9 cellular contexts compared by ENCODE assay signal in genomic region chr3:36988336-36988735, GRCh38. TPM values are rescaled to one million over a fixed set of nuclear protein-coding genes. Genes with fewer than 3 reads are reported as not detected.
A peak's percentile ranks its signal among the peaks of the same experiment; 100 is the strongest.
DNase-seq lines count a peak whose midpoint lies in the region; ATAC-seq, FAIRE-seq and TF ChIP-seq lines count a peak whose summit lies in the region.
"Had no signal": no experiment of that assay in that cellular context is flagged by ENCODE, and none has a peak within 500 bp of the region (broad histone marks: within the 10 kb centered on the region; RNA-seq: fewer than 3 reads in every experiment).

No MANE protein-coding gene starts in this region.

- in situ Hi-C loops in K562 (cut with MboI) = no loop called here

- TF ChIP-seq CTCF in DOHH2 (IDR thresholded peaks at IDR 0.05; ENCODE audit: low read depth, low read length, poor library complexity, severe bottlenecking) (no peak), NB4 (IDR thresholded peaks at IDR 0.05; ENCODE audit: low read depth, low read length) (no peak), K562 (IDR thresholded peaks at IDR 0.05 in 2 of 3, conservative IDR thresholded peaks at IDR 0.05 in 1 of 3; ENCODE audit: insufficient read depth in 2 of 3, low read depth in 1 of 3, low read length in 3 of 3) (no peak), nephron progenitor cell (IDR thresholded peaks at IDR 0.05) (no peak)

- no TSS peak for BruUV-seq in K562 (replicated peaks; lab: Mats Ljungman, UMichigan)

- WGBS in K562 (ENCODE audit: insufficient coverage, low coverage, missing lambda C conversion rate) = 81% methylated on average over 2 of the region's 2 CpGs

- peak overlapping the region; percentile 11 for H3K27ac Mint-ChIP-seq in nephron progenitor cell

- peak overlapping the region; percentile 42 for H3K4me3 Mint-ChIP-seq in nephron progenitor cell

- no peak for TF ChIP-seq RAD21 in K562 (CRISPR knock-in tag; conservative IDR thresholded peaks at IDR 0.05 in 1 of 2, IDR thresholded peaks at IDR 0.05 in 1 of 2)

- no peak for ATAC-seq in K562
- no peak for ATAC-seq in GM21360 (IDR thresholded peaks at IDR 0.05; ENCODE audit: unreplicated experiment)
- ATAC-seq in HG02759 (IDR thresholded peaks at IDR 0.05; ENCODE audit: unreplicated experiment) = no peak

- peaks cover 40% of the 10 kb centered on the region for H3K4me1 ChIP-seq in DOHH2 (ENCODE audit: control insufficient read depth, low read length)
- H3K4me1 ChIP-seq in K562 (replicated peaks in 1 of 2; ENCODE audit: control insufficient read depth in 2 of 2, insufficient read depth in 2 of 2, low read length in 2 of 2) = peaks cover 17 to 20% of the 10 kb centered on the region in 2 experiments

- H2AFZ ChIP-seq in K562 (ENCODE audit: low read depth, low read length) = no peak overlapping the region

- H3K27me3 ChIP-seq in DOHH2 (ENCODE audit: control insufficient read depth, low read length) (no peaks in the 10 kb centered on the region), K562 (ENCODE audit: control insufficient read depth in 2 of 2, insufficient read depth in 2 of 2, low read length in 2 of 2) (no peaks in the 10 kb centered on the region)
- H3K27me3 ChIP-seq: SJCRH30 had no signal

- H3K9me3 ChIP-seq in DOHH2 (ENCODE audit: control insufficient read depth, insufficient read depth, low read length) (no peaks in the 10 kb centered on the region), K562 (replicated peaks; ENCODE audit: control insufficient read depth, insufficient read depth, low read depth, low read length) (no peaks in the 10 kb centered on the region)
- H3K9me3 ChIP-seq: SJCRH30 had no signal

- POLR2A ChIA-PET in K562 (lab: Yijun Ruan, JAX) = interaction anchor here (0.7 to 2.5 kb wide), 11 partner anchors 8 to 155 kb away, joined by 3 to 11 read pairs (median 5); no protein-coding TSS in a partner anchor

- CTCF ChIA-PET in K562 (lab: Yijun Ruan, JAX; ENCODE audit: low intra/inter-chr PET ratio) = no interaction called here

- no peaks in the 10 kb centered on the region for H3K9me3 Mint-ChIP-seq in nephron progenitor cell

- no peaks in the 10 kb centered on the region for H3K9me1 ChIP-seq in K562 (ENCODE audit: control insufficient read depth, insufficient read depth, low read length)

- no peaks in the 10 kb centered on the region for H3K9me2 ChIP-seq in DOHH2 (replicated peaks; ENCODE audit: control insufficient read depth, low read length)

- peaks cover 29% of the 10 kb centered on the region for H3F3A ChIP-seq in DOHH2 (ENCODE audit: control insufficient read depth, insufficient read depth)

- no peaks in the 10 kb centered on the region for H3K27me3 Mint-ChIP-seq in nephron progenitor cell (ENCODE audit: low read depth, poor library complexity)

- no peak for DNase-seq in NB4 (ENCODE audit: low read depth)
- no peak for DNase-seq in K562 (ENCODE audit: extremely low read depth in 1 of 4, low spot score in 3 of 4)
- DNase-seq in nephron progenitor cell = no peak
- DNase-seq in DMS 273 (lab: John Stamatoyannopoulos, UW; ENCODE audit: unreplicated experiment) = no peak
- DNase-seq: SJCRH30; stimulated activated CD4-positive, alpha-beta T cell treated with anti-CD3 and anti-CD28 coated beads, Interleukin-15, amount 100 ng/mL, for 24 hours had no signal

- no peak for TF ChIP-seq EP300 in K562 (IDR thresholded peaks at IDR 0.05; ENCODE audit: low read length)

- H3K27ac ChIP-seq in DOHH2 (ENCODE audit: low read depth, low read length) (peak overlapping the region; percentile 19; the same call in 1 of the 2 replicates), K562 (ENCODE audit: extremely low read depth, low read depth, low read length) (no peak overlapping the region)
- H3K27ac ChIP-seq: SJCRH30 had no signal

- H3K4me3 ChIP-seq in DOHH2 (ENCODE audit: low read length) = peak overlapping the region; percentile 87
- peak overlapping the region; percentile 89 for H3K4me3 ChIP-seq in NB4 (ENCODE audit: low read depth, low read length)
- no peak overlapping the region for H3K4me3 ChIP-seq in K562
- H3K4me3 ChIP-seq: SJCRH30 had no signal

- peaks cover 60% of the 10 kb centered on the region for H3K79me2 ChIP-seq in DOHH2 (ENCODE audit: control insufficient read depth, low read length)
- peaks cover 55% of the 10 kb centered on the region for H3K79me2 ChIP-seq in K562 (ENCODE audit: control insufficient read depth, insufficient read depth, low read length)

- H3K4me2 ChIP-seq in DOHH2 (ENCODE audit: low read length) (peak overlapping the region; percentile 98), K562 (ENCODE audit: insufficient read depth, low read length) (peak overlapping the region; percentile 44; the same call in 1 of the 2 replicates)

- peaks cover 58% of the 10 kb centered on the region for H3K36me3 Mint-ChIP-seq in nephron progenitor cell (ENCODE audit: low read depth)

- peaks cover 39% of the 10 kb centered on the region for H3K4me1 Mint-ChIP-seq in nephron progenitor cell

- peaks cover 39% of the 10 kb centered on the region; the same call in 1 of the 2 replicates for H4K20me1 ChIP-seq in DOHH2 (ENCODE audit: control insufficient read depth, insufficient read depth, low read depth, low read length)
- H4K20me1 ChIP-seq in K562 (replicated peaks; ENCODE audit: control insufficient read depth, insufficient read depth, low read length) = peaks cover 18% of the 10 kb centered on the region; the same call in 1 of the 2 replicates

- intact Hi-C loops in K562 (cut with micrococcal nuclease) = no loop called here

- peak overlapping the region in 1 of 2 experiments; percentile 21; a peak in 1 of 4 replicates for H3K9ac ChIP-seq in K562 (ENCODE audit: insufficient read depth in 1 of 2, low read depth in 2 of 2, low read length in 2 of 2)

- no peak for FAIRE-seq in K562 (lab: Jason Lieb, UNC)

- H3K36me3 ChIP-seq in DOHH2 (ENCODE audit: control insufficient read depth, low read length) (peaks cover 92% of the 10 kb centered on the region), K562 (ENCODE audit: control insufficient read depth, insufficient read depth, low read length) (peaks cover 85% of the 10 kb centered on the region)

- TF ChIP-seq POLR2A in NB4 (IDR thresholded peaks at IDR 0.05; ENCODE audit: extremely low read depth, insufficient read length) (no peak), K562 (conservative IDR thresholded peaks at IDR 0.05) (no peak)

RNA-seq across cellular contexts. Expression of gene EPM2AIP1, which starts 4.6 kb away (rescaled TPM):
- total RNA-seq in K562 (2011; cell fraction: chromatin; rRNA removed; ENCODE audit: low replicate concordance) = 36.0 and 108 TPM in 2 replicates
- 30.2 and 35.8 TPM in 2 replicates for total RNA-seq in K562 (2011; cell fraction: nucleolus; rRNA removed)
- total RNA-seq in K562 (2011; cell fraction: nucleoplasm; rRNA removed) = 78.0 and 139 TPM in 2 replicates
- 14.6 and 16.3 TPM in 2 replicates for total RNA-seq in K562 (2014; rRNA removed)
- total RNA-seq in K562 (2014; rRNA removed; fragmentation: Illumina TruSeq; extraction: Trizol) = 29.0 and 29.5 TPM in 2 replicates
- total RNA-seq in K562 (2015; rRNA removed; fragmentation: Illumina TruSeq; extraction: Trizol) = 30.7 and 38.3 TPM in 2 replicates
- total RNA-seq in K562 (2021) = 19.3 and 22.6 TPM in 2 replicates
- polyA plus RNA-seq in K562 (2011; rRNA removed) = 44.8 and 47.2 TPM in 2 replicates
- polyA plus RNA-seq in K562 (2011; cell fraction: cytosol; rRNA removed) = 9.6 and 28.4 TPM in 2 replicates
- 82.8 and 119 TPM in 2 replicates for polyA plus RNA-seq in K562 (2011; cell fraction: nucleus; rRNA removed)
- polyA plus RNA-seq in K562 (2012) = 16.8 and 23.8 TPM in 2 replicates
- polyA plus RNA-seq in K562 (2014; fragmentation: Illumina TruSeq; extraction: Trizol) = 20.9 and 25.2 TPM in 2 replicates
- 1 to 10 TPM; 6.7 to 9.2 TPM for polyA plus RNA-seq in K562 (2014; fragmentation: Nextera tagmentation; extraction: Ambion mirVana)
- 21.7 and 29.1 TPM in 2 replicates for polyA plus RNA-seq in K562 (2014; rRNA removed)
- polyA minus RNA-seq in K562 (2011; rRNA and poly(A)+ RNA removed) = 58.8 and 67.3 TPM in 2 replicates
- polyA minus RNA-seq in K562 (2011; cell fraction: cytosol; rRNA and poly(A)+ RNA removed) = 13.6 and 14.8 TPM in 2 replicates
- 86.4 and 147 TPM in 2 replicates for polyA minus RNA-seq in K562 (2011; cell fraction: nucleus; rRNA and poly(A)+ RNA removed)

RNA-seq across cellular contexts. Expression of gene MLH1, which starts 5.0 kb away (rescaled TPM):
- 83.9 and 136 TPM in 2 replicates for total RNA-seq in K562 (2011; cell fraction: chromatin; rRNA removed; ENCODE audit: low replicate concordance)
- total RNA-seq in K562 (2011; cell fraction: nucleolus; rRNA removed) = 66.8 and 72.0 TPM in 2 replicates
- 70.8 and 71.4 TPM in 2 replicates for total RNA-seq in K562 (2011; cell fraction: nucleoplasm; rRNA removed)
- 106 and 123 TPM in 2 replicates for total RNA-seq in K562 (2014; rRNA removed)
- total RNA-seq in K562 (2014; rRNA removed; fragmentation: Illumina TruSeq; extraction: Trizol) = 116 and 132 TPM in 2 replicates
- total RNA-seq in K562 (2015; rRNA removed; fragmentation: Illumina TruSeq; extraction: Trizol) = 117 TPM in 2 replicates
- total RNA-seq in K562 (2021) = 76.0 and 76.4 TPM in 2 replicates
- polyA plus RNA-seq in K562 (2011; rRNA removed) = 103 and 144 TPM in 2 replicates
- 69.9 and 93.3 TPM in 2 replicates for polyA plus RNA-seq in K562 (2011; cell fraction: cytosol; rRNA removed)
- polyA plus RNA-seq in K562 (2011; cell fraction: nucleus; rRNA removed) = 67.3 and 75.6 TPM in 2 replicates
- polyA plus RNA-seq in K562 (2012) = 77.3 and 88.6 TPM in 2 replicates
- polyA plus RNA-seq in K562 (2014; fragmentation: Illumina TruSeq; extraction: Trizol) = 122 and 155 TPM in 2 replicates
- polyA plus RNA-seq in K562 (2014; fragmentation: Nextera tagmentation; extraction: Ambion mirVana) = 100 to 1,000 TPM in 1 of 2 experiments, 10 to 100 TPM in 1; 81.6 to 134 TPM
- 82.1 and 113 TPM in 2 replicates for polyA plus RNA-seq in K562 (2014; rRNA removed)
- 129 and 140 TPM in 2 replicates for polyA minus RNA-seq in K562 (2011; rRNA and poly(A)+ RNA removed)
- polyA minus RNA-seq in K562 (2011; cell fraction: cytosol; rRNA and poly(A)+ RNA removed) = 39.0 and 63.0 TPM in 2 replicates
- 68.0 and 99.2 TPM in 2 replicates for polyA minus RNA-seq in K562 (2011; cell fraction: nucleus; rRNA and poly(A)+ RNA removed)

RNA-seq across cellular contexts. Expression of gene TRANK1, which starts 43.5 kb away (rescaled TPM):
- 7.4 and 9.9 TPM in 2 replicates for total RNA-seq in K562 (2011; cell fraction: chromatin; rRNA removed; ENCODE audit: low replicate concordance)
- total RNA-seq in K562 (2011; cell fraction: nucleolus; rRNA removed) = 3.3 and 10.8 TPM in 2 replicates
- total RNA-seq in K562 (2011; cell fraction: nucleoplasm; rRNA removed) = 2.7 and 3.0 TPM in 2 replicates
- total RNA-seq in K562 (2014; rRNA removed) (2.0 and 2.5 TPM in 2 replicates), K562 (2014; rRNA removed; fragmentation: Illumina TruSeq; extraction: Trizol) (2.6 and 2.7 TPM in 2 replicates), K562 (2015; rRNA removed; fragmentation: Illumina TruSeq; extraction: Trizol) (3.8 and 4.8 TPM in 2 replicates), K562 (2021) (3.9 and 5.3 TPM in 2 replicates)
- polyA plus RNA-seq in K562 (2011; rRNA removed) (4.1 and 10.6 TPM in 2 replicates), K562 (2014; fragmentation: Illumina TruSeq; extraction: Trizol) (2.1 TPM in 2 replicates), K562 (2014; fragmentation: Nextera tagmentation; extraction: Ambion mirVana) (under 1 TPM; 0.41 to 0.49 TPM), K562 (2014; rRNA removed) (1.3 and 1.8 TPM in 2 replicates)
- 2.8 and 8.1 TPM in 2 replicates for polyA plus RNA-seq in K562 (2011; cell fraction: cytosol; rRNA removed)
- polyA plus RNA-seq in K562 (2011; cell fraction: nucleus; rRNA removed) = 8.2 and 15.6 TPM in 2 replicates
- 6.2 and 9.6 TPM in 2 replicates for polyA plus RNA-seq in K562 (2012)
- 11.5 and 31.8 TPM in 2 replicates for polyA minus RNA-seq in K562 (2011; rRNA and poly(A)+ RNA removed)
- 6.2 and 17.5 TPM in 2 replicates for polyA minus RNA-seq in K562 (2011; cell fraction: cytosol; rRNA and poly(A)+ RNA removed)
- polyA minus RNA-seq in K562 (2011; cell fraction: nucleus; rRNA and poly(A)+ RNA removed) = 7.0 and 17.7 TPM in 2 replicates
